In genomic region chr4:60033826-60034225, GRCh38 we compare ENCODE assay signal across 21 cellular contexts.
"Had no signal": no experiment of that assay in that cellular context is flagged by ENCODE, and none has a peak within 500 bp of the region (broad histone marks: within the 10 kb centered on the region; RNA-seq: fewer than 3 reads in every experiment).

No MANE protein-coding gene starts in this region.

- H3K4me1 Mint-ChIP-seq: naive thymus-derived CD8-positive, alpha-beta T cell had no signal

- H3K36me3 Mint-ChIP-seq: naive thymus-derived CD8-positive, alpha-beta T cell had no signal

- H3K9me3 ChIP-seq: gastrocnemius medialis, ovary, right atrium auricular region, sigmoid colon, uterus had no signal

- H3K4me3 ChIP-seq: gastrocnemius medialis, lung, mucosa of descending colon, ovary, right atrium auricular region, sigmoid colon, skin epidermis, uterus had no signal

- ATAC-seq: esophagus mucosa; gastrocnemius medialis; left colon; left ventricle myocardium superior; mucosa of descending colon; naive thymus-derived CD8-positive, alpha-beta T cell had no signal

- H3K27ac ChIP-seq: dorsolateral prefrontal cortex, gastrocnemius medialis, ovary, right atrium auricular region, sigmoid colon, skin epidermis, uterus had no signal

- H3K4me1 ChIP-seq: gastrocnemius medialis, right atrium auricular region, sigmoid colon, uterus had no signal

- H3K36me3 ChIP-seq: gastrocnemius medialis, ovary, right atrium auricular region, sigmoid colon, uterus had no signal

- H3K27ac Mint-ChIP-seq: naive thymus-derived CD8-positive, alpha-beta T cell had no signal

- DNase-seq: cortex of kidney; dorsolateral prefrontal cortex; effector CD8-positive, alpha-beta T cell; gastrocnemius medialis; glutamatergic neuron; hippocampal formation; left colon; left ventricle myocardium superior; mucosa of descending colon; naive thymus-derived CD8-positive, alpha-beta T cell; nucleus accumbens; ovary; sigmoid colon; stimulated activated CD4-positive, alpha-beta T cell treated with anti-CD3 and anti-CD28 coated beads, Interleukin-12 subunit alpha, Interleukin-12 subunit beta, amount 100 ng/mL, for 4 hours; stimulated activated naive CD4-positive, alpha-beta T cell treated with Interleukin-2 at 50 U/mL for 16 hours; trophoblast cell; uterus had no signal

- H3K27me3 Mint-ChIP-seq: naive thymus-derived CD8-positive, alpha-beta T cell had no signal

- H3K4me3 Mint-ChIP-seq: naive thymus-derived CD8-positive, alpha-beta T cell had no signal

- H3K27me3 ChIP-seq: dorsolateral prefrontal cortex, gastrocnemius medialis, ovary, right atrium auricular region, sigmoid colon, uterus had no signal
